9 cellular contexts compared by ENCODE assay signal in the genomic region with DNA sequence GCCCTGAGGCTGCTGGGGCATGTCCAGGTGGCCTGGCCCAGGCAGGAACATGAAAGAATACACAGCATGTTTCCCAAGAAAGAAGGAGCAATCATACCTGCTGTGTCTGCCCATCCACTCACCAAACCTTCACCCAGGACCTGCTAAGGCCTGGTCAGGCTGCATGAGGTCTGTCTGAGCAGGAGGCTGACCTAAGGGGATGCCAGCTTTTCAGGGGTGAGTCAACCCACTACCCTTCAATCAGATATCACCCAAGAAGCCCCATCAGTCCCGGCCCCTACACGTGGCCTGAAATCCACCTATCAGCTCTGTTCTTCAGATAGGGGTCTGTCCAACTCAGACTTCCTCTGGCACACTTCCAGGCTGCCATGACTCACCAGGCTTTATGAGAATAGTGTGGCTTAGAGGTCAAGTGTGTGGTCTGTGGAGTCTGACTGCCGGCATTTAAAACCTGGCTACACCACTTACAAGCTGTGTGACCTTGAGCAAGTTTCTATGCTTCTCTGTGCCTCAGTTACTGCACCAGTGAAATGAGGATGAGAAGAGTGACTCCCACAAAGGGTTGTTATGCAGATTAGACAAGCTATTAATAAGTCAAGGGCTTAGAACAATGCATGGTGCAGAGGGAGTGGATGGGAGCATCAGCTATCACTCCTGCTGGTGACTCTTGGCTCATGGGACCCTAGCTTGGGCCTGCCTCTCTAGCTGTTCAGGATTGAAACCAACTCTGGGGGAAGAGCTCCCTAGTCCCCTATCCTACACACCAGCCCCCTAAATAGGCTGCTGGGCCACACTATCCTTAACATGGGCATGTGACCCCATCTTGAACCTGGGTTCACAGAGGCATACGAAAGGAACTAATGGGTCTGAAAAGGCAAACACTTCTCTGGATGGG.
DNase-seq lines count a peak whose midpoint lies in the region; ATAC-seq and TF ChIP-seq lines count a peak whose summit lies in the region.
"Had no signal": no experiment of that assay in that cellular context is flagged by ENCODE, and none has a peak within 500 bp of the region (broad histone marks: within the 10 kb centered on the region; RNA-seq: fewer than 3 reads in every experiment).

No MANE protein-coding gene starts in this region.

- DNase-seq in activated CD4-positive, alpha-beta T cell treated with anti-CD3 and anti-CD28 coated beads for 36 hours = peak; percentile 66
- DNase-seq in activated CD4-positive, alpha-beta T cell treated with anti-CD3 and anti-CD28 coated beads, Interleukin-2, amount 10 ng/mL, durations not matched to agents 7 days and 5 days = no peak
- DNase-seq in activated T-cell treated with anti-CD3 and anti-CD28 coated beads, Interleukin-2, amount 50 U/mL, for 24 hours = peak; percentile 47
- DNase-seq in osteocyte (ENCODE audit: extremely low spot score, unreplicated experiment) (peak; percentile 73), prostate gland (ENCODE audit: low spot score) (no peak), tibial artery (no peak)

- H3K27me3 Mint-ChIP-seq in activated CD4-positive, alpha-beta T cell treated with anti-CD3 and anti-CD28 coated beads for 36 hours = peaks cover 16% of the 10 kb centered on the region
- H3K27me3 Mint-ChIP-seq in activated CD4-positive, alpha-beta T cell treated with anti-CD3 and anti-CD28 coated beads, Interleukin-2, amount 10 ng/mL, durations not matched to agents 7 days and 5 days = peaks cover 33% of the 10 kb centered on the region
- H3K27me3 Mint-ChIP-seq in activated T-cell treated with anti-CD3 and anti-CD28 coated beads, Interleukin-2, amount 50 U/mL, for 24 hours = peaks cover 43% of the 10 kb centered on the region
- peaks cover 61% of the 10 kb centered on the region for H3K27me3 Mint-ChIP-seq in osteocyte (ENCODE audit: unreplicated experiment)

- H3K27ac ChIP-seq in prostate gland (no peak overlapping the region), tibial artery (no peak overlapping the region)
- H3K27ac ChIP-seq: BLaER1 treated with 17β-estradiol and CSF1 and Interleukin-3, amounts not matched to agents 10 nM and 100 nM had no signal

- no peaks in the 10 kb centered on the region for H3K9me3 Mint-ChIP-seq in activated CD4-positive, alpha-beta T cell treated with anti-CD3 and anti-CD28 coated beads for 36 hours (ENCODE audit: low read depth)
- H3K9me3 Mint-ChIP-seq in activated CD4-positive, alpha-beta T cell treated with anti-CD3 and anti-CD28 coated beads, Interleukin-2, amount 10 ng/mL, durations not matched to agents 7 days and 5 days = no peaks in the 10 kb centered on the region
- H3K9me3 Mint-ChIP-seq in activated T-cell treated with anti-CD3 and anti-CD28 coated beads, Interleukin-2, amount 50 U/mL, for 24 hours = no peaks in the 10 kb centered on the region
- H3K9me3 Mint-ChIP-seq in osteocyte (ENCODE audit: unreplicated experiment) = no peaks in the 10 kb centered on the region

- H3K4me3 Mint-ChIP-seq in activated CD4-positive, alpha-beta T cell treated with anti-CD3 and anti-CD28 coated beads for 36 hours = no peak overlapping the region
- H3K4me3 Mint-ChIP-seq in activated CD4-positive, alpha-beta T cell treated with anti-CD3 and anti-CD28 coated beads, Interleukin-2, amount 10 ng/mL, durations not matched to agents 7 days and 5 days = no peak overlapping the region
- H3K4me3 Mint-ChIP-seq in activated T-cell treated with anti-CD3 and anti-CD28 coated beads, Interleukin-2, amount 50 U/mL, for 24 hours = no peak overlapping the region
- no peak overlapping the region for H3K4me3 Mint-ChIP-seq in osteocyte (ENCODE audit: unreplicated experiment)

- peak; percentile 79 for ATAC-seq in activated CD4-positive, alpha-beta T cell treated with anti-CD3 and anti-CD28 coated beads for 36 hours
- peak; percentile 54 for ATAC-seq in HG03460 (IDR thresholded peaks at IDR 0.05; ENCODE audit: unreplicated experiment)
- no peak for ATAC-seq in GM19324 (IDR thresholded peaks at IDR 0.05; ENCODE audit: low FRiP score, unreplicated experiment)

- H3K4me3 ChIP-seq in prostate gland = no peak overlapping the region
- H3K4me3 ChIP-seq in tibial artery = no peak overlapping the region
- H3K4me3 ChIP-seq: BLaER1 treated with 17β-estradiol and CSF1 and Interleukin-3, amounts not matched to agents 10 nM and 100 nM had no signal

- no peaks in the 10 kb centered on the region for H3K4me1 Mint-ChIP-seq in activated CD4-positive, alpha-beta T cell treated with anti-CD3 and anti-CD28 coated beads for 36 hours
- peaks cover 4% of the 10 kb centered on the region for H3K4me1 Mint-ChIP-seq in activated CD4-positive, alpha-beta T cell treated with anti-CD3 and anti-CD28 coated beads, Interleukin-2, amount 10 ng/mL, durations not matched to agents 7 days and 5 days
- peaks cover 11% of the 10 kb centered on the region for H3K4me1 Mint-ChIP-seq in activated T-cell treated with anti-CD3 and anti-CD28 coated beads, Interleukin-2, amount 50 U/mL, for 24 hours (ENCODE audit: low read depth)
- H3K4me1 Mint-ChIP-seq in osteocyte (ENCODE audit: unreplicated experiment) = no peaks in the 10 kb centered on the region

- no peak for TF ChIP-seq CTCF in osteocyte (IDR thresholded peaks at IDR 0.05)
- no peak for TF ChIP-seq CTCF in prostate gland (IDR thresholded peaks at IDR 0.05)
- no peak for TF ChIP-seq CTCF in tibial artery (IDR thresholded peaks at IDR 0.05)

- WGBS in prostate gland = 57% methylated on average over 4 of the region's 4 CpGs

- POLR2A ChIA-PET in activated CD4-positive, alpha-beta T cell treated with anti-CD3 and anti-CD28 coated beads for 36 hours (lab: Charles Lee) = no interaction called here
- POLR2A ChIA-PET in activated CD4-positive, alpha-beta T cell treated with anti-CD3 and anti-CD28 coated beads, Interleukin-2, amount 10 ng/mL, durations not matched to agents 7 days and 5 days (lab: Charles Lee) = no interaction called here

- H3K36me3 ChIP-seq in prostate gland (no peaks in the 10 kb centered on the region), tibial artery (no peaks in the 10 kb centered on the region)

- H3K36me3 Mint-ChIP-seq in activated CD4-positive, alpha-beta T cell treated with anti-CD3 and anti-CD28 coated beads for 36 hours (ENCODE audit: low read depth) = no peaks in the 10 kb centered on the region
- no peaks in the 10 kb centered on the region for H3K36me3 Mint-ChIP-seq in activated CD4-positive, alpha-beta T cell treated with anti-CD3 and anti-CD28 coated beads, Interleukin-2, amount 10 ng/mL, durations not matched to agents 7 days and 5 days (ENCODE audit: low read depth)
- H3K36me3 Mint-ChIP-seq in activated T-cell treated with anti-CD3 and anti-CD28 coated beads, Interleukin-2, amount 50 U/mL, for 24 hours (ENCODE audit: low read depth) = no peaks in the 10 kb centered on the region
- no peaks in the 10 kb centered on the region for H3K36me3 Mint-ChIP-seq in osteocyte (ENCODE audit: unreplicated experiment)

- no peaks in the 10 kb centered on the region for H3K4me1 ChIP-seq in prostate gland (replicated peaks)
- H3K4me1 ChIP-seq in tibial artery = no peaks in the 10 kb centered on the region

- TF ChIP-seq POLR2A in prostate gland (IDR thresholded peaks at IDR 0.05) = no peak

- intact Hi-C loops in activated CD4-positive, alpha-beta T cell treated with anti-CD3 and anti-CD28 coated beads for 36 hours (cut with DNase I, micrococcal nuclease) = no loop called here
- intact Hi-C loops in prostate gland (cut with DNase I) = no loop called here
- intact Hi-C loops in tibial artery (cut with DNase I; ENCODE audit: low total_unique reads) = no loop called here

- H3K27me3 ChIP-seq in prostate gland (replicated peaks; ENCODE audit: insufficient read depth) (peaks cover 12% of the 10 kb centered on the region), tibial artery (peaks cover 0 to 38% of the 10 kb centered on the region in 2 donors)
- H3K27me3 ChIP-seq: BLaER1 treated with 17β-estradiol and CSF1 and Interleukin-3, amounts not matched to agents 10 nM and 100 nM had no signal

- no peaks in the 10 kb centered on the region for H3K9me3 ChIP-seq in prostate gland
- H3K9me3 ChIP-seq in tibial artery = no peaks in the 10 kb centered on the region
- H3K9me3 ChIP-seq: BLaER1 treated with 17β-estradiol and CSF1 and Interleukin-3, amounts not matched to agents 10 nM and 100 nM had no signal

- H3K27ac Mint-ChIP-seq in activated CD4-positive, alpha-beta T cell treated with anti-CD3 and anti-CD28 coated beads for 36 hours = no peak overlapping the region
- no peak overlapping the region for H3K27ac Mint-ChIP-seq in activated CD4-positive, alpha-beta T cell treated with anti-CD3 and anti-CD28 coated beads, Interleukin-2, amount 10 ng/mL, durations not matched to agents 7 days and 5 days
- H3K27ac Mint-ChIP-seq in activated T-cell treated with anti-CD3 and anti-CD28 coated beads, Interleukin-2, amount 50 U/mL, for 24 hours = no peak overlapping the region
- no peak overlapping the region for H3K27ac Mint-ChIP-seq in osteocyte (ENCODE audit: unreplicated experiment)

- CTCF ChIA-PET in activated CD4-positive, alpha-beta T cell treated with anti-CD3 and anti-CD28 coated beads for 36 hours (lab: Charles Lee) = interaction anchor here (0.7 to 1.7 kb wide), 2 partner anchors 31 to 100 kb away, joined by 5 to 7 read pairs; no protein-coding TSS in a partner anchor
- CTCF ChIA-PET in activated CD4-positive, alpha-beta T cell treated with anti-CD3 and anti-CD28 coated beads, Interleukin-2, amount 10 ng/mL, durations not matched to agents 7 days and 5 days (lab: Charles Lee) = interaction anchor here (0.6 to 1.9 kb wide), 5 partner anchors 12 to 1549 kb away, joined by 3 to 5 read pairs (median 3); no protein-coding TSS in a partner anchor

Comparison
In these comparisons a context has a peak if more than half of its experiments do, and no peak if none do; other contexts are left out.
1. DNase-seq: peak in activated CD4-positive, alpha-beta T cell treated with anti-CD3 and anti-CD28 coated beads for 36 hours (single experiment), activated T-cell treated with anti-CD3 and anti-CD28 coated beads, Interleukin-2, amount 50 U/mL, for 24 hours (single experiment) and osteocyte (single experiment); none in activated CD4-positive, alpha-beta T cell treated with anti-CD3 and anti-CD28 coated beads, Interleukin-2, amount 10 ng/mL, durations not matched to agents 7 days and 5 days (single experiment), prostate gland (single experiment) and tibial artery (0 of 2).